ENCODE assay signal across 9 cellular contexts in genomic region chr17:81961087-81961514, GRCh38. TPM values are rescaled to one million over a fixed set of nuclear protein-coding genes. Genes with fewer than 3 reads are reported as not detected.
A peak's percentile ranks its signal among the peaks of the same experiment; 100 is the strongest.
DNase-seq lines count a peak whose midpoint lies in the region; ATAC-seq and TF ChIP-seq lines count a peak whose summit lies in the region.
"Had no signal": no experiment of that assay in that cellular context is flagged by ENCODE, and none has a peak within 500 bp of the region (broad histone marks: within the 10 kb centered on the region; RNA-seq: fewer than 3 reads in every experiment).

Gene NOTUM, minus strand, starts transcription at chr17:81961187. Its CDS starts 278 bp downstream, at chr17:81960909.

- DNase-seq in AG08396 (ENCODE audit: low spot score) (peak; percentile 77), H7 (peak; percentile 93), WERI-Rb-1 (peak; percentile 72), right lobe of liver (no peak), NCI-H2107 treated with DMSO at 0.1 percent for 48 hours (lab: John Stamatoyannopoulos, UW; ENCODE audit: unreplicated experiment) (no peak), GOT3 (lab: John Stamatoyannopoulos, UW) (no peak)

- no peak for TF ChIP-seq POLR2A in right lobe of liver (IDR thresholded peaks at IDR 0.05)

- peaks cover 0 to 14% (median 0%) of the 10 kb centered on the region in 4 donors for H3K4me1 ChIP-seq in right lobe of liver

- H3K27me3 ChIP-seq in H7 (ENCODE audit: control insufficient read depth, insufficient read depth, low read length): peaks cover 64% of the 10 kb centered on the region
- H3K27me3 ChIP-seq in WERI-Rb-1 (ENCODE audit: insufficient read depth, low read depth, severe bottlenecking): peaks cover 7% of the 10 kb centered on the region
- H3K27me3 ChIP-seq in right lobe of liver: no peaks in the 10 kb centered on the region

- ATAC-seq in right lobe of liver: no peak
- ATAC-seq in HG02970 (IDR thresholded peaks at IDR 0.05; ENCODE audit: low FRiP score, unreplicated experiment): no peak
- no peak for ATAC-seq in HG02840 (IDR thresholded peaks at IDR 0.05; ENCODE audit: low FRiP score, unreplicated experiment)

- H3K9me3 ChIP-seq in WERI-Rb-1 (ENCODE audit: severe bottlenecking) (no peaks in the 10 kb centered on the region), right lobe of liver (no peaks in the 10 kb centered on the region)
- H3K9me3 ChIP-seq: pancreas had no signal

- no CpG with 5 or more reads among the region's 66 CpGs for whole genome bisulfite sequencing in right lobe of liver (ENCODE audit: insufficient coverage, low coverage, low lambda C conversion rate, missing lambda C conversion rate)

- H3K36me3 ChIP-seq in H7 (replicated peaks; ENCODE audit: control insufficient read depth, insufficient read depth, low read length) (no peaks in the 10 kb centered on the region), WERI-Rb-1 (peaks cover 12% of the 10 kb centered on the region; the same call in 1 of the 2 replicates), right lobe of liver (no peaks in the 10 kb centered on the region)
- H3K36me3 ChIP-seq: pancreas had no signal

- intact Hi-C loops in right lobe of liver (cut with DNase I): loop anchor here in 1 of 2 donors (5.0 kb wide), 1 partner anchor 56 kb away; no protein-coding TSS in a partner anchor

- peak; percentile 48 for TF ChIP-seq CTCF in WERI-Rb-1 (IDR thresholded peaks at IDR 0.05; ENCODE audit: low read depth, low read length)
- peak in 2 of 4 donors; percentile 23 to 24 for TF ChIP-seq CTCF in right lobe of liver (IDR thresholded peaks at IDR 0.05)

- H3K27ac ChIP-seq in WERI-Rb-1 (peak within 1 kb of the TSS; percentile 3), right lobe of liver (peak within 1 kb of the TSS in 2 of 3 donors; percentile 10 to 37)
- H3K27ac ChIP-seq: pancreas had no signal

- H3K4me3 ChIP-seq in H7 (ENCODE audit: insufficient read depth, low read depth, low read length): peak within 1 kb of the TSS; percentile 30
- H3K4me3 ChIP-seq in WERI-Rb-1 (ENCODE audit: low read depth, low read length): peak within 1 kb of the TSS; percentile 63
- H3K4me3 ChIP-seq in right lobe of liver: peak within 1 kb of the TSS; percentile 43 to 70 (median 64)

RNA-seq across cellular contexts. Expression of gene NOTUM, which starts in this region (rescaled TPM):
- 2.0 and 2.3 TPM in 2 replicates for total RNA-seq in H7 (2014; rRNA removed; shearing (Covaris generic))
- 1 to 10 TPM; 1.2 to 7.6 (median 3.0) TPM for total RNA-seq in right lobe of liver

Comparison
In these comparisons a context has a peak if more than half of its experiments do, and no peak if none do; other contexts are left out.
1. DNase-seq: peak in AG08396 (single experiment), H7 (single experiment) and WERI-Rb-1 (single experiment); none in right lobe of liver (0 of 3), NCI-H2107 treated with DMSO at 0.1 percent for 48 hours (single experiment) and GOT3 (single experiment).
2. Peak in every context shown above with its lines, with median percentiles within 50 percentile points of each other: H3K4me3 ChIP-seq.